7 cellular contexts compared by ENCODE assay signal in the genomic region with DNA sequence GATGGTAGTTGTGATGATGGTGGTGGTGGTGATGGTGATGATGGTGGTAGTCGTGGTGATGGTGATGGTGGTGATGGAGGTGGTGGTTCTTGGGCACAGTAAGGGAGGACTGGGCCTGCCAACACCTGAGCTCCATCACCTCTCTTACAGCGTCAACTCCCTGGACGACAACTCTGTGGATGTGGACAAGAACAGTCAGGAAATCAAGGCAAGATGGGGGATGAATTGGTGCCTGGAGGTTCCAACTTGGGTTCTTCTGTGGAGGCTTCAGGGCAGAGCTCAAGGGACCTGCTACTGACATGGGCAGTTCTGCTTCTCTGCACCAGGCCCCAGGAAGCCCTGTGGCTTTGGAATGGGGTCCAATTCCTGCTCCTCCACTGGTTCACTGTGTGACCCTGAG. TPM values are rescaled to one million over a fixed set of nuclear protein-coding genes. Genes with fewer than 3 reads are reported as not detected.
"Had no signal": no experiment of that assay in that cellular context is flagged by ENCODE, and none has a peak within 500 bp of the region (broad histone marks: within the 10 kb centered on the region; RNA-seq: fewer than 3 reads in every experiment).

No MANE protein-coding gene starts in this region.

- H2AFZ ChIP-seq: GM23338 had no signal

- DNase-seq: H7, HCEC 1CT, HFFc6, IMR-90, KG1 had no signal

- ATAC-seq: GM23338, K562 had no signal

- H3K4me2 ChIP-seq: GM23338 had no signal

- FAIRE-seq: K562 had no signal

- H3K4me3 ChIP-seq: GM23338, K562 had no signal

RNA-seq across cellular contexts. Expression of gene SNCB, which starts 37.8 kb away (rescaled TPM):
- polyA plus RNA-seq: K562 had no signal

RNA-seq across cellular contexts. Expression of gene EIF4E1B, which starts 37.9 kb away (rescaled TPM):
- polyA plus RNA-seq: GM23338, IMR-90, K562 had no signal

RNA-seq across cellular contexts. Expression of gene CDHR2, which starts 43.4 kb away (rescaled TPM):
- polyA plus RNA-seq: GM23338, IMR-90 had no signal
